Comparison of ENCODE assay signal across 10 cellular contexts in genomic region chr9:37531699-37532098, GRCh38. TPM values are rescaled to one million over a fixed set of nuclear protein-coding genes. Genes with fewer than 3 reads are reported as not detected.
DNase-seq lines count a peak whose midpoint lies in the region; ATAC-seq and TF ChIP-seq lines count a peak whose summit lies in the region.
"Had no signal": no experiment of that assay in that cellular context is flagged by ENCODE, and none has a peak within 500 bp of the region (broad histone marks: within the 10 kb centered on the region; RNA-seq: fewer than 3 reads in every experiment).

No MANE protein-coding gene starts in this region.

- H3K4me3 ChIP-seq in OCI-LY3 (ENCODE audit: low read length): peak overlapping the region; percentile 52
- H3K4me3 ChIP-seq: uterus had no signal

- H3K27me3 ChIP-seq in OCI-LY3 (ENCODE audit: low read depth, low read length): no peaks in the 10 kb centered on the region
- H3K27me3 ChIP-seq: uterus had no signal

- no peaks in the 10 kb centered on the region for H4K20me1 ChIP-seq in OCI-LY3 (ENCODE audit: insufficient read depth, low read length)

- in situ Hi-C loops in GM13977 (cut with MboI; ENCODE audit: low pct_unique_long_range_greater_than_20kb, low sequenced_read_pairs, unreplicated experiment): no loop called here

- DNase-seq in GM13977 (ENCODE audit: low spot score) (peak; percentile 44), immature natural killer cell (no peak), type B pancreatic cell (ENCODE audit: extremely low spot score, unreplicated experiment) (no peak), kidney glomerular epithelial cell (lab: John Stamatoyannopoulos, UW) (no peak), DMS153 treated with DMSO at 0.1 percent for 48 hours (lab: John Stamatoyannopoulos, UW; ENCODE audit: unreplicated experiment) (no peak)
- DNase-seq: Right ventricle myocardium superior, uterus had no signal

- peaks cover 0 to 3% (median 0%) of the 10 kb centered on the region in 3 donors for H3K27me3 Mint-ChIP-seq in immature natural killer cell (ENCODE audit: low read depth in 3 of 3)
- no peaks in the 10 kb centered on the region for H3K27me3 Mint-ChIP-seq in type B pancreatic cell

- peaks cover 15% of the 10 kb centered on the region for H3K4me1 ChIP-seq in OCI-LY3 (ENCODE audit: low read length)
- H3K4me1 ChIP-seq: uterus had no signal

- peak overlapping the region; percentile 47 for H3K27ac ChIP-seq in OCI-LY3 (ENCODE audit: low read length)
- H3K27ac ChIP-seq: uterus had no signal

- no peaks in the 10 kb centered on the region for H3K79me2 ChIP-seq in OCI-LY3 (ENCODE audit: low read length)

- H3K9ac ChIP-seq in OCI-LY3 (ENCODE audit: low read length): peak overlapping the region; percentile 31

- ATAC-seq in GM21528 (IDR thresholded peaks at IDR 0.05; ENCODE audit: low FRiP score, unreplicated experiment) (peak; percentile 48), GM18907 (IDR thresholded peaks at IDR 0.05; ENCODE audit: unreplicated experiment) (no peak)

- H3K36me3 Mint-ChIP-seq in immature natural killer cell: peaks cover 0 to 18% (median 4%) of the 10 kb centered on the region in 3 donors
- peaks cover 18% of the 10 kb centered on the region for H3K36me3 Mint-ChIP-seq in type B pancreatic cell

- TF ChIP-seq CTCF in GM13977 (IDR thresholded peaks at IDR 0.05; ENCODE audit: extremely low read depth, insufficient read depth, missing control alignments) (no peak), OCI-LY3 (IDR thresholded peaks at IDR 0.05; ENCODE audit: low read depth, low read length) (no peak), type B pancreatic cell (conservative IDR thresholded peaks at IDR 0.05) (no peak)

- peaks cover 12% of the 10 kb centered on the region for H3K36me3 ChIP-seq in OCI-LY3 (replicated peaks; ENCODE audit: low read depth, low read length)
- H3K36me3 ChIP-seq: uterus had no signal

- H2AFZ ChIP-seq in OCI-LY3 (ENCODE audit: low read depth, low read length): peak overlapping the region; percentile 69

- peak overlapping the region in 4 of 6 donors; percentile 15 to 63 (median 42) for H3K27ac Mint-ChIP-seq in immature natural killer cell
- no peak overlapping the region for H3K27ac Mint-ChIP-seq in type B pancreatic cell

- peak overlapping the region; percentile 67 for H3K4me2 ChIP-seq in OCI-LY3 (ENCODE audit: low read length)

- H3K4me3 Mint-ChIP-seq in immature natural killer cell (peak overlapping the region in 2 of 5 donors; percentile 21), type B pancreatic cell (no peak overlapping the region)

- H3K4me1 Mint-ChIP-seq in immature natural killer cell (peaks cover 0 to 8% of the 10 kb centered on the region in 2 donors), type B pancreatic cell (ENCODE audit: unreplicated experiment) (peaks cover 11% of the 10 kb centered on the region)

- H3K9me3 Mint-ChIP-seq in immature natural killer cell (no peaks in the 10 kb centered on the region), type B pancreatic cell (no peaks in the 10 kb centered on the region)

- no peaks in the 10 kb centered on the region for H3K9me3 ChIP-seq in OCI-LY3 (ENCODE audit: insufficient read depth, low read length)
- H3K9me3 ChIP-seq: uterus had no signal

RNA-seq across cellular contexts. Expression of gene FBXO10, which starts 44.5 kb away (rescaled TPM):
- polyA plus RNA-seq in immature natural killer cell: 1 to 10 TPM in 1 of 3 donors, under 1 TPM in 1, not detected in 1; 0.49 to 1.1 TPM
- total RNA-seq in type B pancreatic cell (ENCODE audit: low replicate concordance): 10.5 and 18.5 TPM in 2 replicates

RNA-seq across cellular contexts. Expression of gene POLR1E, which starts 46.0 kb away (rescaled TPM):
- 10 to 100 TPM; 12.1 to 19.3 (median 16.7) TPM for polyA plus RNA-seq in immature natural killer cell
- 16.3 and 26.9 TPM in 2 replicates for total RNA-seq in type B pancreatic cell (ENCODE audit: low replicate concordance)
